ENCODE assay signal across 15 cellular contexts in the genomic region with DNA sequence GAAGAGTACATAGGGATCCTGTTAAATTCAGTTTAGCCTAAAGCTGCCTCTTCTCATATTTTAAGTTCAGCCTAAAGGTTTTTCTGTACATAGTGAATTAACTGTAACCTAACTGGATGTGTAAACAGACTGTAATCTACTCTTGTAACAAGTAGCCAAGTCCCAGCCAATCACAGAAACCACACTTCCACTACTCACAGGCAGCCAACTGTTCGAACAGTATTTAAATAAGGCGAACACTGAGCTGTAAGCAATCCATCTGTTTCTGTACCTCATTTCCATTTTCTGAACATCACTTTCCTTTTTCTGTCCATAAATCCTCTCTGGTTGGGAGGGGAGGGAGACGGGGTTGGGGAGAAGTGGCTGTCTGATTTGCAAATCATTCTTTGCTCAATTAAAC. TPM values are rescaled to one million over a fixed set of nuclear protein-coding genes. Genes with fewer than 3 reads are reported as not detected.
DNase-seq lines count a peak whose midpoint lies in the region; TF ChIP-seq lines count a peak whose summit lies in the region.
"Had no signal": no experiment of that assay in that cellular context is flagged by ENCODE, and none has a peak within 500 bp of the region (broad histone marks: within the 10 kb centered on the region; RNA-seq: fewer than 3 reads in every experiment).

No MANE protein-coding gene starts in this region.

- H3K4me1 ChIP-seq in CD8-positive, alpha-beta memory T cell (ENCODE audit: insufficient read depth, low read length) = no peaks in the 10 kb centered on the region
- H3K4me1 ChIP-seq: A549 had no signal

- CTCF ChIA-PET in CD8-positive, alpha-beta memory T cell (lab: Charles Lee) = no interaction called here

- H3K9me3 Mint-ChIP-seq in glutamatergic neuron (ENCODE audit: unreplicated experiment) = peaks cover 22% of the 10 kb centered on the region
- H3K9me3 Mint-ChIP-seq in CD8-positive, alpha-beta memory T cell = no peaks in the 10 kb centered on the region
- H3K9me3 Mint-ChIP-seq: CD4-positive, alpha-beta T cell had no signal

- TF ChIP-seq CTCF in glutamatergic neuron (IDR thresholded peaks at IDR 0.05; ENCODE audit: partially characterized antibody, unreplicated experiment) = no peak

- in situ Hi-C loops in ACHN (cut with HindIII; ENCODE audit: low pct_ligation_motif_present, low pct_unique_long_range_greater_than_20kb, low sequenced_read_pairs) = no loop called here

- H3K4me3 Mint-ChIP-seq in glutamatergic neuron (ENCODE audit: unreplicated experiment) = peak overlapping the region; percentile 67
- no peak overlapping the region for H3K4me3 Mint-ChIP-seq in CD8-positive, alpha-beta memory T cell
- H3K4me3 Mint-ChIP-seq: B cell; CD4-positive, alpha-beta T cell had no signal

- H3K27ac Mint-ChIP-seq in glutamatergic neuron (ENCODE audit: unreplicated experiment) = peak overlapping the region; percentile 98
- H3K27ac Mint-ChIP-seq in CD8-positive, alpha-beta memory T cell = no peak overlapping the region
- H3K27ac Mint-ChIP-seq: B cell; CD4-positive, alpha-beta T cell had no signal

- DNase-seq in Ammon's horn (ENCODE audit: low spot score) = peak; percentile 51
- DNase-seq in NCI-H1694 treated with DMSO at 0.1 percent for 48 hours (lab: John Stamatoyannopoulos, UW) = peak; percentile 77
- peak; percentile 24 for DNase-seq in NCI-H69 (lab: John Stamatoyannopoulos, UW)
- DNase-seq in glutamatergic neuron = no peak
- no peak for DNase-seq in ACHN
- DNase-seq in CD8-positive, alpha-beta memory T cell = no peak
- no peak for DNase-seq in DMS53 (lab: John Stamatoyannopoulos, UW)
- no peak for DNase-seq in kidney glomerular epithelial cell (lab: John Stamatoyannopoulos, UW)
- DNase-seq: CD4-positive, alpha-beta T cell; KG1; NCI-H1092 treated with DMSO at 0.1 percent for 48 hours; NCI-H2029; NCI-H2227 treated with DMSO at 0.1 percent for 48 hours had no signal

- no peak overlapping the region for H3K4me3 ChIP-seq in CD8-positive, alpha-beta memory T cell (ENCODE audit: low read length)
- H3K4me3 ChIP-seq: A549 had no signal

- H3K4me1 Mint-ChIP-seq in glutamatergic neuron (ENCODE audit: low read depth, unreplicated experiment) = peaks cover 54% of the 10 kb centered on the region
- no peaks in the 10 kb centered on the region for H3K4me1 Mint-ChIP-seq in CD8-positive, alpha-beta memory T cell
- H3K4me1 Mint-ChIP-seq: B cell had no signal

- H3K27ac ChIP-seq in CD8-positive, alpha-beta memory T cell (ENCODE audit: low read depth, low read length) = no peak overlapping the region
- H3K27ac ChIP-seq: A549 had no signal

- H3K36me3 ChIP-seq in CD8-positive, alpha-beta memory T cell (ENCODE audit: insufficient read depth, low read length) = no peaks in the 10 kb centered on the region

- no peaks in the 10 kb centered on the region for H3K27me3 ChIP-seq in CD8-positive, alpha-beta memory T cell (ENCODE audit: insufficient read depth, low read length, poor library complexity, severe bottlenecking)

- no peaks in the 10 kb centered on the region for H3K9me3 ChIP-seq in CD8-positive, alpha-beta memory T cell (ENCODE audit: low read length)
- H3K9me3 ChIP-seq: A549 had no signal

- H3K27me3 Mint-ChIP-seq in glutamatergic neuron (ENCODE audit: unreplicated experiment) = peaks cover 15% of the 10 kb centered on the region
- peaks cover 0 to 6% of the 10 kb centered on the region in 2 donors for H3K27me3 Mint-ChIP-seq in CD8-positive, alpha-beta memory T cell
- H3K27me3 Mint-ChIP-seq: B cell; CD4-positive, alpha-beta T cell had no signal

- POLR2A ChIA-PET in CD8-positive, alpha-beta memory T cell (lab: Charles Lee) = no interaction called here

- no peaks in the 10 kb centered on the region for H3K36me3 Mint-ChIP-seq in glutamatergic neuron (ENCODE audit: unreplicated experiment)
- H3K36me3 Mint-ChIP-seq in CD8-positive, alpha-beta memory T cell = no peaks in the 10 kb centered on the region

RNA-seq across cellular contexts. Expression of gene STN1, which starts 15.0 kb away (rescaled TPM):
- 57.1 TPM for total RNA-seq in glutamatergic neuron (ENCODE audit: unreplicated experiment)
- total RNA-seq in CD8-positive, alpha-beta memory T cell = 10 to 100 TPM; 23.6 to 24.5 TPM
- 101 TPM for polyA plus RNA-seq in CD8-positive, alpha-beta memory T cell

RNA-seq across cellular contexts. Expression of gene SLK, which starts 33.9 kb away (rescaled TPM):
- 122 TPM for total RNA-seq in glutamatergic neuron (ENCODE audit: unreplicated experiment)
- total RNA-seq in CD8-positive, alpha-beta memory T cell = 10 to 100 TPM; 23.7 to 24.8 TPM
- polyA plus RNA-seq in CD8-positive, alpha-beta memory T cell = 15.8 TPM

Comparison
In these comparisons a context has a peak if more than half of its experiments do, and no peak if none do; other contexts are left out.
1. DNase-seq: peak in Ammon's horn (single experiment), NCI-H1694 treated with DMSO at 0.1 percent for 48 hours (single experiment) and NCI-H69 (single experiment); none in glutamatergic neuron (single experiment), ACHN (single experiment), CD8-positive, alpha-beta memory T cell (0 of 5), DMS53 (single experiment) and kidney glomerular epithelial cell (single experiment).